8 cellular contexts compared by ENCODE assay signal in genomic region chr6:41371992-41372525, GRCh38.
DNase-seq lines count a peak whose midpoint lies in the region; ATAC-seq, FAIRE-seq and TF ChIP-seq lines count a peak whose summit lies in the region.

No MANE protein-coding gene starts in this region.

- no peak for TF ChIP-seq CTCF in D721Med (IDR thresholded peaks at IDR 0.05; ENCODE audit: insufficient read depth, missing control alignments)

- H3K27me3 Mint-ChIP-seq in activated naive CD4-positive, alpha-beta T cell treated with anti-CD3 and anti-CD28 coated beads, Interleukin-2, amount 10 ng/mL, durations not matched to agents 7 days and 5 days, result peaks cover 100% of the 10 kb centered on the region

- FAIRE-seq in D721Med (lab: Jason Lieb, UNC), result no peak

- CTCF ChIA-PET in activated naive CD4-positive, alpha-beta T cell treated with anti-CD3 and anti-CD28 coated beads, Interleukin-2, amount 10 ng/mL, durations not matched to agents 7 days and 5 days (lab: Charles Lee), result interaction anchor here (0.7 to 6.8 kb wide), 6 partner anchors 22 to 414 kb away, joined by 3 to 95 read pairs (median 6); no protein-coding TSS in a partner anchor

- ATAC-seq in stimulated activated effector memory CD8-positive, alpha-beta T cell treated with anti-CD3 and anti-CD28 coated beads, Interleukin-12 subunit alpha, Interleukin-12 subunit beta, amount 100 ng/mL, for 72 hours, result peak; percentile 39
- no peak for ATAC-seq in GM21723 (IDR thresholded peaks at IDR 0.05; ENCODE audit: unreplicated experiment)
- ATAC-seq in GM19467 (IDR thresholded peaks at IDR 0.05; ENCODE audit: unreplicated experiment), result no peak

- no peak overlapping the region for H3K27ac ChIP-seq in iPS-20b (ENCODE audit: low read length)

- H3K4me1 ChIP-seq in iPS-20b (ENCODE audit: insufficient read depth, low read length), result peaks cover 16% of the 10 kb centered on the region; the same call in 1 of the 2 replicates

- no peaks in the 10 kb centered on the region for H3K36me3 ChIP-seq in iPS-20b (ENCODE audit: insufficient read depth, low read depth, low read length)

- peaks cover 99% of the 10 kb centered on the region for H3K27me3 ChIP-seq in iPS-20b (ENCODE audit: insufficient read depth, low read length)

- no peaks in the 10 kb centered on the region for H3K36me3 Mint-ChIP-seq in activated naive CD4-positive, alpha-beta T cell treated with anti-CD3 and anti-CD28 coated beads, Interleukin-2, amount 10 ng/mL, durations not matched to agents 7 days and 5 days
- peaks cover 10% of the 10 kb centered on the region for H3K36me3 Mint-ChIP-seq in stimulated activated effector memory CD8-positive, alpha-beta T cell treated with anti-CD3 and anti-CD28 coated beads, Interleukin-12 subunit alpha, Interleukin-12 subunit beta, amount 100 ng/mL, for 72 hours

- peak overlapping the region; percentile 53; the same call in 1 of the 2 replicates for H3K4me3 ChIP-seq in iPS-20b (ENCODE audit: low read length)

- H3K9ac ChIP-seq in iPS-20b (ENCODE audit: low read depth, low read length), result no peak overlapping the region

- peak overlapping the region; percentile 54 for H3K4me3 Mint-ChIP-seq in activated naive CD4-positive, alpha-beta T cell treated with anti-CD3 and anti-CD28 coated beads, Interleukin-2, amount 10 ng/mL, durations not matched to agents 7 days and 5 days
- peak overlapping the region; percentile 70 for H3K4me3 Mint-ChIP-seq in stimulated activated effector memory CD8-positive, alpha-beta T cell treated with anti-CD3 and anti-CD28 coated beads, Interleukin-12 subunit alpha, Interleukin-12 subunit beta, amount 100 ng/mL, for 72 hours

- H3K9me3 Mint-ChIP-seq in activated naive CD4-positive, alpha-beta T cell treated with anti-CD3 and anti-CD28 coated beads, Interleukin-2, amount 10 ng/mL, durations not matched to agents 7 days and 5 days, result no peaks in the 10 kb centered on the region
- H3K9me3 Mint-ChIP-seq in stimulated activated effector memory CD8-positive, alpha-beta T cell treated with anti-CD3 and anti-CD28 coated beads, Interleukin-12 subunit alpha, Interleukin-12 subunit beta, amount 100 ng/mL, for 72 hours, result no peaks in the 10 kb centered on the region

- peak; percentile 37 for DNase-seq in NCI-H82 (lab: John Stamatoyannopoulos, UW)
- DNase-seq in NCI-H82 treated with DMSO at 0.1 percent for 48 hours (lab: John Stamatoyannopoulos, UW; ENCODE audit: unreplicated experiment), result no peak
- no peak for DNase-seq in activated naive CD4-positive, alpha-beta T cell treated with anti-CD3 and anti-CD28 coated beads, Interleukin-2, amount 10 ng/mL, durations not matched to agents 7 days and 5 days
- DNase-seq in stimulated activated effector memory CD8-positive, alpha-beta T cell treated with anti-CD3 and anti-CD28 coated beads, Interleukin-12 subunit alpha, Interleukin-12 subunit beta, amount 100 ng/mL, for 72 hours (ENCODE audit: low spot score in 2 of 2), result no peak
- DNase-seq in D721Med (ENCODE audit: insufficient read length, low spot score), result no peak

- peaks cover 36% of the 10 kb centered on the region for H3K4me1 Mint-ChIP-seq in activated naive CD4-positive, alpha-beta T cell treated with anti-CD3 and anti-CD28 coated beads, Interleukin-2, amount 10 ng/mL, durations not matched to agents 7 days and 5 days
- peaks cover 43% of the 10 kb centered on the region for H3K4me1 Mint-ChIP-seq in stimulated activated effector memory CD8-positive, alpha-beta T cell treated with anti-CD3 and anti-CD28 coated beads, Interleukin-12 subunit alpha, Interleukin-12 subunit beta, amount 100 ng/mL, for 72 hours

- H3K27ac Mint-ChIP-seq in activated naive CD4-positive, alpha-beta T cell treated with anti-CD3 and anti-CD28 coated beads, Interleukin-2, amount 10 ng/mL, durations not matched to agents 7 days and 5 days, result peak overlapping the region; percentile 2
- no peak overlapping the region for H3K27ac Mint-ChIP-seq in stimulated activated effector memory CD8-positive, alpha-beta T cell treated with anti-CD3 and anti-CD28 coated beads, Interleukin-12 subunit alpha, Interleukin-12 subunit beta, amount 100 ng/mL, for 72 hours

- H3K9me3 ChIP-seq in iPS-20b (ENCODE audit: insufficient read depth, low read depth, low read length), result no peaks in the 10 kb centered on the region
